ENCODE assay signal across 8 cellular contexts in genomic region chr6:159789377-159790148, GRCh38. TPM values are rescaled to one million over a fixed set of nuclear protein-coding genes. Genes with fewer than 3 reads are reported as not detected.
DNase-seq lines count a peak whose midpoint lies in the region; ATAC-seq, FAIRE-seq and TF ChIP-seq lines count a peak whose summit lies in the region.

TCP1 (minus strand) TSS chr6:159789602; CDS start chr6:159789468, 134 bp downstream.

- no peak within 1 kb of the TSS for H3K14ac ChIP-seq in H1 (ENCODE audit: insufficient read length)

- H3K79me1 ChIP-seq in H1 (ENCODE audit: low read depth, low read length), result no peaks in the 10 kb centered on the region; the same call in 1 of the 2 replicates

- TF ChIP-seq POLR2A in H1 (IDR thresholded peaks at IDR 0.05; ENCODE audit: control extremely low read depth in 1 of 2, low read depth in 2 of 2, low read length in 2 of 2), result peak; percentile 77 to 89; a peak in 2 of 3 replicates

- peaks cover 7% of the 10 kb centered on the region for H3K23me2 ChIP-seq in H1 (ENCODE audit: low read depth, low read length)

- H3K9me3 ChIP-seq in NT2/D1 (ENCODE audit: insufficient read depth, low read length) (no peaks in the 10 kb centered on the region), H1 (ENCODE audit: insufficient read depth in 2 of 2, low read depth in 1 of 2, low read length in 1 of 2) (no peaks in the 10 kb centered on the region)

- H3K9ac ChIP-seq in NT2/D1 (ENCODE audit: insufficient read length, low read depth) (peak within 1 kb of the TSS; percentile 99), H1 (replicated peaks in 1 of 4; ENCODE audit: extremely low read depth in 1 of 4, low read depth in 3 of 4, low read length in 3 of 4) (peak within 1 kb of the TSS; percentile 96 to 98 (median 97))

- H3K23ac ChIP-seq in H1 (ENCODE audit: insufficient read length), result no peak within 1 kb of the TSS

- peaks cover 4 to 9% of the 10 kb centered on the region in 2 experiments for H4K20me1 ChIP-seq in H1 (replicated peaks in 1 of 2; ENCODE audit: control insufficient read depth in 1 of 2, insufficient read depth in 2 of 2, low read length in 2 of 2)

- peaks cover 61% of the 10 kb centered on the region for H3K4me1 Mint-ChIP-seq in activated CD8-positive, alpha-beta memory T cell treated with anti-CD3 and anti-CD28 coated beads, Interleukin-2, amount 10 ng/mL, durations not matched to agents 7 days and 5 days
- peaks cover 23% of the 10 kb centered on the region for H3K4me1 Mint-ChIP-seq in memory B cell

- no peak within 1 kb of the TSS for H2BK15ac ChIP-seq in H1 (ENCODE audit: low read length)

- no peak; a peak in 1 of 4 replicates for TF ChIP-seq CTCF in H1 (IDR thresholded peaks at IDR 0.05; ENCODE audit: control extremely low read depth in 1 of 3, insufficient read depth in 1 of 3, low read depth in 1 of 3, low read length in 3 of 3)

- H4K8ac ChIP-seq in H1 (ENCODE audit: extremely low read depth, insufficient read depth, low read length), result peak within 1 kb of the TSS; percentile 98

- peak within 1 kb of the TSS; percentile 98 for H3K56ac ChIP-seq in H1 (replicated peaks; ENCODE audit: insufficient read length, low read depth, low read length)

- no peaks in the 10 kb centered on the region for H3K4me1 ChIP-seq in NT2/D1 (ENCODE audit: insufficient read depth, insufficient read length)
- peaks cover 0 to 12% (median 7%) of the 10 kb centered on the region in 4 experiments; a peak in 4 of 7 replicates for H3K4me1 ChIP-seq in H1 (replicated peaks in 1 of 4; ENCODE audit: control insufficient read depth in 3 of 4, insufficient read depth in 4 of 4, low read length in 3 of 4)

- H2AFZ ChIP-seq in H1 (ENCODE audit: low read length), result 0 out of 2 replicates have a peak within 1 kb of the TSS, but pooled peaks have one; percentile 21

- WGBS in H1 (ENCODE audit: extremely low coverage in 1 of 2, insufficient coverage in 1 of 2, insufficient read length in 1 of 2, insufficient replicate concordance in 2 of 2, low coverage in 1 of 2, low lambda C conversion rate in 2 of 2, missing lambda C conversion rate in 1 of 2), 2 experiments, result 3% methylated on average over 50 of the region's 64 CpGs; no CpG with 5 or more reads in 1 of the 2 experiments

- TF ChIP-seq RAD21 in H1 (IDR thresholded peaks at IDR 0.05 in 1 of 2, conservative IDR thresholded peaks at IDR 0.05 in 1 of 2; ENCODE audit: low read depth in 2 of 2, low read length in 2 of 2), result no peak; a peak in 1 of 4 replicates

- peak within 1 kb of the TSS; percentile 98 for H2BK5ac ChIP-seq in H1 (ENCODE audit: low read depth, low read length)

- H2BK120ac ChIP-seq in H1 (replicated peaks; ENCODE audit: low read depth, low read length), result peak within 1 kb of the TSS; percentile 38

- peaks cover 63% of the 10 kb centered on the region for H3K36me3 Mint-ChIP-seq in activated CD8-positive, alpha-beta memory T cell treated with anti-CD3 and anti-CD28 coated beads, Interleukin-2, amount 10 ng/mL, durations not matched to agents 7 days and 5 days
- peaks cover 15% of the 10 kb centered on the region for H3K36me3 Mint-ChIP-seq in memory B cell

- H3K27me3 ChIP-seq in NT2/D1 (ENCODE audit: insufficient read depth, insufficient read length) (no peaks in the 10 kb centered on the region), H1 (replicated peaks in 1 of 4; ENCODE audit: control insufficient read depth in 3 of 4, extremely low read depth in 1 of 4, insufficient read depth in 3 of 4, low read length in 3 of 4) (no peaks in the 10 kb centered on the region)

- ATAC-seq in GM21381 (IDR thresholded peaks at IDR 0.05; ENCODE audit: unreplicated experiment), result peak; percentile 74
- ATAC-seq in activated CD8-positive, alpha-beta memory T cell treated with anti-CD3 and anti-CD28 coated beads, Interleukin-2, amount 10 ng/mL, durations not matched to agents 7 days and 5 days, result peak; percentile 80
- peak; percentile 78 for ATAC-seq in memory B cell (ENCODE audit: low read depth)

- DNase-seq in COR-L47 (lab: John Stamatoyannopoulos, UW), result peak; percentile 96
- peak; percentile 75 to 100 (median 99) for DNase-seq in HUDEP-2 (lab: John Stamatoyannopoulos, UW; ENCODE audit: unreplicated experiment in 76 of 76)
- DNase-seq in NT2/D1 (ENCODE audit: low read depth, low spot score), result peak; percentile 96
- peak; percentile 100 for DNase-seq in activated CD8-positive, alpha-beta memory T cell treated with anti-CD3 and anti-CD28 coated beads, Interleukin-2, amount 10 ng/mL, durations not matched to agents 7 days and 5 days
- peak; percentile 96 to 97 for DNase-seq in H1 (ENCODE audit: low read depth in 1 of 2, low spot score in 2 of 2)
- DNase-seq in memory B cell (ENCODE audit: low spot score in 2 of 2), result peak; percentile 86 to 91
- DNase-seq in stimulated activated CD8-positive, alpha-beta memory T cell treated with anti-CD3 and anti-CD28 coated beads, Interleukin-12 subunit alpha, Interleukin-12 subunit beta, amount 100 ng/mL, for 24 hours (ENCODE audit: extremely low read depth), result peak; percentile 98

- H2AK5ac ChIP-seq in H1 (ENCODE audit: low read depth, low read length), result no peak within 1 kb of the TSS; the same call in 1 of the 2 replicates

- FAIRE-seq in H1 (lab: Jason Lieb, UNC), result peak; percentile 74

- H3K4me3 ChIP-seq in NT2/D1 (ENCODE audit: insufficient read length, low read depth) (peak within 1 kb of the TSS; percentile 94), H1 (ENCODE audit: extremely low read depth in 1 of 4, insufficient read depth in 2 of 4, low read depth in 3 of 4, low read length in 4 of 4) (peak within 1 kb of the TSS; percentile 78 to 94 (median 90))

- peaks cover 20 to 85% of the 10 kb centered on the region in 2 experiments for H3K79me2 ChIP-seq in H1 (ENCODE audit: control insufficient read depth in 1 of 2, insufficient read depth in 2 of 2, low read length in 2 of 2)

- peak within 1 kb of the TSS; percentile 22; the same call in 1 of the 2 replicates for H2BK12ac ChIP-seq in H1 (ENCODE audit: low read depth, low read length)

- peak within 1 kb of the TSS; percentile 91 for H3K27ac ChIP-seq in H1 (ENCODE audit: low read depth, low read length)

- peak within 1 kb of the TSS; percentile 81 to 99 for H3K4me2 ChIP-seq in H1 (ENCODE audit: insufficient read depth in 1 of 2, low read depth in 2 of 2, low read length in 2 of 2)

- H3K9me3 Mint-ChIP-seq in activated CD8-positive, alpha-beta memory T cell treated with anti-CD3 and anti-CD28 coated beads, Interleukin-2, amount 10 ng/mL, durations not matched to agents 7 days and 5 days (ENCODE audit: low read depth), result no peaks in the 10 kb centered on the region
- H3K9me3 Mint-ChIP-seq in memory B cell, result no peaks in the 10 kb centered on the region

- CTCF ChIA-PET in activated CD8-positive, alpha-beta memory T cell treated with anti-CD3 and anti-CD28 coated beads, Interleukin-2, amount 10 ng/mL, durations not matched to agents 7 days and 5 days (lab: Charles Lee), result interaction anchor here (0.9 to 3.6 kb wide), 9 partner anchors 9 to 673 kb away, joined by 3 to 19 read pairs (median 6); partner anchors contain the start of genes SOD2 and WTAP
- CTCF ChIA-PET in H1 (lab: Charles Lee; ENCODE audit: partially characterized antibody), result interaction anchor here (0.7 to 2.3 kb wide), 4 partner anchors 14 to 65 kb away, joined by 3 to 11 read pairs (median 4); no protein-coding TSS in a partner anchor

- POLR2A ChIA-PET in H1 (lab: Charles Lee; ENCODE audit: partially characterized antibody), result interaction anchor here (0.5 to 5.3 kb wide), 31 partner anchors 9 to 333 kb away, joined by 3 to 80 read pairs (median 6); partner anchors contain the start of genes ACAT2, IGF2R, PNLDC1 and SOD2

- H2BK20ac ChIP-seq in H1 (ENCODE audit: low read length), result no peak within 1 kb of the TSS

- no peak for TF ChIP-seq EP300 in H1 (IDR thresholded peaks at IDR 0.05; ENCODE audit: borderline replicate concordance in 1 of 2, low read depth in 2 of 2, low read length in 2 of 2)

- H4K91ac ChIP-seq in H1 (replicated peaks; ENCODE audit: insufficient read length, low read length), result peak within 1 kb of the TSS; percentile 95

- H4K5ac ChIP-seq in H1 (ENCODE audit: insufficient read length, low read depth, low read length), result peak within 1 kb of the TSS; percentile 87

- H3K4me3 Mint-ChIP-seq in activated CD8-positive, alpha-beta memory T cell treated with anti-CD3 and anti-CD28 coated beads, Interleukin-2, amount 10 ng/mL, durations not matched to agents 7 days and 5 days, result peak within 1 kb of the TSS; percentile 95
- peak within 1 kb of the TSS; percentile 99 for H3K4me3 Mint-ChIP-seq in memory B cell

- peaks cover 76% of the 10 kb centered on the region for H3K36me3 ChIP-seq in NT2/D1 (ENCODE audit: insufficient read depth, insufficient read length, low read length)
- peaks cover 6 to 65% (median 28%) of the 10 kb centered on the region in 4 experiments; a peak in 7 of 8 replicates for H3K36me3 ChIP-seq in H1 (ENCODE audit: control insufficient read depth in 2 of 4, insufficient read depth in 4 of 4, low read length in 3 of 4)

- H3K4ac ChIP-seq in H1 (replicated peaks; ENCODE audit: insufficient read length, low read depth, low read length), result peak within 1 kb of the TSS; percentile 76

- H3K18ac ChIP-seq in H1 (ENCODE audit: extremely low read depth, low read length), result peak within 1 kb of the TSS; percentile 100

- peak within 1 kb of the TSS; percentile 97 for H3K27ac Mint-ChIP-seq in activated CD8-positive, alpha-beta memory T cell treated with anti-CD3 and anti-CD28 coated beads, Interleukin-2, amount 10 ng/mL, durations not matched to agents 7 days and 5 days
- peak within 1 kb of the TSS; percentile 92 for H3K27ac Mint-ChIP-seq in memory B cell

- no peaks in the 10 kb centered on the region for H3K27me3 Mint-ChIP-seq in activated CD8-positive, alpha-beta memory T cell treated with anti-CD3 and anti-CD28 coated beads, Interleukin-2, amount 10 ng/mL, durations not matched to agents 7 days and 5 days
- H3K27me3 Mint-ChIP-seq in memory B cell, result no peaks in the 10 kb centered on the region

TF ChIP-seq in H1, 55 proteins besides CTCF, POLR2A, EP300 and RAD21 (continues in another document):
- TF ChIP-seq TEAD4 (IDR thresholded peaks at IDR 0.05; ENCODE audit: low read depth, low read length), result 0 out of 2 replicates have a peak, but pooled peaks have one; percentile 2
- peak; percentile 98 for TF ChIP-seq TAF1 (IDR thresholded peaks at IDR 0.05; ENCODE audit: low read depth, low read length)

RNA-seq across cellular contexts. Expression of gene TCP1, which starts in this region (rescaled TPM):
- 100 to 1,000 TPM; 239 to 320 TPM for total RNA-seq in activated CD8-positive, alpha-beta memory T cell treated with anti-CD3 and anti-CD28 coated beads, Interleukin-2, amount 10 ng/mL, durations not matched to agents 7 days and 5 days
- total RNA-seq in H1 (2021; fragmentation: NEBNext Ultra II Directional; extraction: Animal tissue kit (Norgen Biotek cat#: 25700)), result 331 and 348 TPM in 2 replicates
- polyA plus RNA-seq in H1 (2011; rRNA removed), result 117 and 138 TPM in 2 replicates
- polyA plus RNA-seq in H1 (2011; cell fraction: cytosol; rRNA removed), result 177 TPM
- polyA plus RNA-seq in H1 (2011; cell fraction: nucleus; rRNA removed), result 243 TPM
- polyA plus RNA-seq in H1 (2012, experiment 1 of 2), result 298 to 400 TPM (median 371 TPM) in 4 replicates
- polyA plus RNA-seq in H1 (2012, experiment 2 of 2), result 55.7 TPM
- 155 TPM for polyA plus RNA-seq in H1 (2013, experiment 1 of 2)
- polyA plus RNA-seq in H1 (2013, experiment 2 of 2), result 149 TPM
- 187 and 237 TPM in 2 replicates for polyA minus RNA-seq in H1 (2011; rRNA and poly(A)+ RNA removed)
- 355 TPM for polyA minus RNA-seq in H1 (2011; cell fraction: cytosol; rRNA and poly(A)+ RNA removed)
- polyA minus RNA-seq in H1 (2011; cell fraction: nucleus; rRNA and poly(A)+ RNA removed), result 228 TPM

Comparison
In these comparisons a context has a peak if more than half of its experiments do, and no peak if none do; other contexts are left out.
1. Peak in every context shown above with its lines: DNase-seq, ATAC-seq, H3K4me3 ChIP-seq and H3K27ac ChIP-seq.